In the genomic region with DNA sequence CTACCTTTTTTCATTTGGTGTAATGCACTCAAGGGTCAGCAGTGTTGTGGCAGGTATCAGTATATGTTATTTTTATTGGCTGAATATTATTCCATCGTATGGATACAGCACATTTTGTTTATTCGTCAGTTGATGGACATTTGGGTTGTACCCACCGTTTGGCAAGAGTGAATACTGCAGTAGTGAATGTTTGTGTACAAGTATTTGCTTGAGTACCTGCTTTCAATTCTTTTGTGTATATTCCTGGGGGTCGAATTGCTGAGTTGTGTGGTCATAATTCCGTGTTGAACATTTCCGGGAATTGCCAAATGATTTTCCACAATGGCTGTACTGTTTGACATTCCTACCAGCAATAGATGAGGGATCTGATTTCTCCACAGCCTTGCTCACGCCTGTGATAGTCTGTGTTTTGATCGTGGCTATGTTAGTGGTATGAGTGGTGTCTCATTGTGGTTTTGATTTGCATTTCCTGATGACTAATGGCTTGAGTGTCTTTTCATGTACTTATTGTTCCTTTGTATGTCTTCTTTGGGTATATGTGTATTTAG, we compare ENCODE assay signal across 9 cellular contexts.
DNase-seq lines count a peak whose midpoint lies in the region; ATAC-seq and TF ChIP-seq lines count a peak whose summit lies in the region.
"Had no signal": no experiment of that assay in that cellular context is flagged by ENCODE, and none has a peak within 500 bp of the region (broad histone marks: within the 10 kb centered on the region; RNA-seq: fewer than 3 reads in every experiment).

No MANE protein-coding gene starts in this region.

- H3K4me2 ChIP-seq in PC-3 (ENCODE audit: low read length): peak overlapping the region; percentile 76

- H2AFZ ChIP-seq in PC-3 (ENCODE audit: low read length): no peak overlapping the region

- H3K36me3 ChIP-seq in PC-3 (ENCODE audit: low read depth, low read length): no peaks in the 10 kb centered on the region
- no peaks in the 10 kb centered on the region for H3K36me3 ChIP-seq in stomach
- H3K36me3 ChIP-seq in testis (ENCODE audit: low read depth, missing control alignments): no peaks in the 10 kb centered on the region

- no peaks in the 10 kb centered on the region for H3K9me3 Mint-ChIP-seq in activated T-cell treated with anti-CD3 and anti-CD28 coated beads, Interleukin-2, amount 50 U/mL, for 4 hours

- H3K9ac ChIP-seq in PC-3 (ENCODE audit: low read length): peak overlapping the region; percentile 67

- no peaks in the 10 kb centered on the region for H3K27me3 Mint-ChIP-seq in activated T-cell treated with anti-CD3 and anti-CD28 coated beads, Interleukin-2, amount 50 U/mL, for 4 hours (ENCODE audit: low read depth)

- TF ChIP-seq POLR2A in stomach (IDR thresholded peaks at IDR 0.05) (no peak), testis (IDR thresholded peaks at IDR 0.05) (no peak)

- CTCF ChIA-PET in PC-3 (lab: Charles Lee): interaction anchor here (0.6 kb wide), 2 partner anchors 25 to 1954 kb away, joined by 3 read pairs; no protein-coding TSS in a partner anchor

- no peaks in the 10 kb centered on the region for H3K9me3 ChIP-seq in PC-3 (ENCODE audit: low read length)
- H3K9me3 ChIP-seq in stomach: no peaks in the 10 kb centered on the region
- no peaks in the 10 kb centered on the region for H3K9me3 ChIP-seq in testis
- no peaks in the 10 kb centered on the region for H3K9me3 ChIP-seq in right cardiac atrium (ENCODE audit: control insufficient read depth, low read length)

- TF ChIP-seq CTCF in PC-3 (conservative IDR thresholded peaks at IDR 0.05; ENCODE audit: low read depth, low read length) (no peak), stomach (IDR thresholded peaks at IDR 0.05) (no peak), testis (IDR thresholded peaks at IDR 0.05) (no peak)

- no TSS peak for BruUV-seq in PC-3 (replicated peaks; lab: Mats Ljungman, UMichigan)

- peaks cover 16% of the 10 kb centered on the region for H3K4me1 Mint-ChIP-seq in activated T-cell treated with anti-CD3 and anti-CD28 coated beads, Interleukin-2, amount 50 U/mL, for 4 hours (ENCODE audit: low read depth)

- H4K20me1 ChIP-seq in PC-3 (ENCODE audit: low read length): no peaks in the 10 kb centered on the region

- H3K27me3 ChIP-seq in PC-3 (ENCODE audit: low read length) (no peaks in the 10 kb centered on the region), stomach (no peaks in the 10 kb centered on the region), testis (no peaks in the 10 kb centered on the region), right cardiac atrium (ENCODE audit: control insufficient read depth, insufficient read depth) (no peaks in the 10 kb centered on the region)

- H3K4me1 ChIP-seq in PC-3 (ENCODE audit: insufficient read depth, low read length) (peaks cover 64% of the 10 kb centered on the region), stomach (peaks cover 26 to 66% (median 41%) of the 10 kb centered on the region in 4 donors), testis (no peaks in the 10 kb centered on the region), right cardiac atrium (ENCODE audit: control insufficient read depth, insufficient read depth, low read length) (peaks cover 6% of the 10 kb centered on the region)

- peak overlapping the region; percentile 92 for H3K27ac ChIP-seq in PC-3 (ENCODE audit: low read length)
- peak overlapping the region in 3 of 5 donors; percentile 45 to 91 (median 90) for H3K27ac ChIP-seq in stomach
- no peak overlapping the region for H3K27ac ChIP-seq in testis
- no peak overlapping the region for H3K27ac ChIP-seq in right cardiac atrium (ENCODE audit: low read length)

- H3K4me3 ChIP-seq in PC-3 (ENCODE audit: low read length) (peak overlapping the region; percentile 49; the same call in 1 of the 2 replicates), stomach (no peak overlapping the region), testis (no peak overlapping the region), right cardiac atrium (ENCODE audit: low read length) (no peak overlapping the region)

- POLR2A ChIA-PET in PC-3 (lab: Charles Lee; ENCODE audit: unreplicated experiment): no interaction called here

- H3K9me2 ChIP-seq in PC-3 (replicated peaks; ENCODE audit: low read length): no peaks in the 10 kb centered on the region

- TF ChIP-seq EP300 in stomach (IDR thresholded peaks at IDR 0.05): no peak

- H3K36me3 Mint-ChIP-seq in activated T-cell treated with anti-CD3 and anti-CD28 coated beads, Interleukin-2, amount 50 U/mL, for 4 hours (ENCODE audit: insufficient read depth): no peaks in the 10 kb centered on the region

- intact Hi-C loops in PC-3 (cut with micrococcal nuclease) (loop anchor here (5.0 kb wide), 1 partner anchor 63 kb away; no protein-coding TSS in a partner anchor), stomach (cut with DNase I; ENCODE audit: low total_unique reads) (no loop called here), testis (cut with DNase I; ENCODE audit: low total_unique reads) (no loop called here), right cardiac atrium (cut with DNase I) (no loop called here), Right ventricle myocardium inferior (cut with DNase I) (no loop called here)

- H3K79me2 ChIP-seq in PC-3 (ENCODE audit: low read length): peaks cover 40% of the 10 kb centered on the region

- ATAC-seq in activated T-cell treated with anti-CD3 and anti-CD28 coated beads, Interleukin-2, amount 50 U/mL, for 4 hours: peak; percentile 95 to 97
- ATAC-seq in PC-3 (peak; percentile 87), right cardiac atrium (no peak), Right ventricle myocardium inferior (no peak)

- peaks cover 5% of the 10 kb centered on the region for H3F3A ChIP-seq in PC-3 (ENCODE audit: low read length, unreplicated experiment)

- H3K4me3 Mint-ChIP-seq in activated T-cell treated with anti-CD3 and anti-CD28 coated beads, Interleukin-2, amount 50 U/mL, for 4 hours: no peak overlapping the region

- DNase-seq in activated T-cell treated with anti-CD3 and anti-CD28 coated beads, Interleukin-2, amount 50 U/mL, for 4 hours: no peak
- DNase-seq in activated T-cell treated with anti-CD3 and anti-CD28 coated beads for 4 hours (no peak), PC-3 (peak; percentile 94), fibroblast of gingiva (ENCODE audit: low read depth) (peak; percentile 96), stomach (peak; percentile 32), testis (no peak), right cardiac atrium (no peak), Right ventricle myocardium inferior (ENCODE audit: missing footprints) (no peak)
- DNase-seq: NCI-H1417 had no signal

- 24 to 37% (median 35%) methylated on average over 8 of the region's 8 CpGs for WGBS in stomach, 5 donors
- 86 to 89% methylated on average over 8 of the region's 8 CpGs for WGBS in testis, 2 donors
- WGBS in right cardiac atrium: 66% methylated on average over 8 of the region's 8 CpGs

Comparison
In these comparisons a context has a peak if more than half of its experiments do, and no peak if none do; other contexts are left out.
1. ATAC-seq: peak in activated T-cell treated with anti-CD3 and anti-CD28 coated beads, Interleukin-2, amount 50 U/mL, for 4 hours (2 of 2) and PC-3 (single experiment); none in right cardiac atrium (0 of 2) and Right ventricle myocardium inferior (single experiment).
2. DNase-seq: peak in PC-3 (single experiment), fibroblast of gingiva (single experiment) and stomach (single experiment); none in activated T-cell treated with anti-CD3 and anti-CD28 coated beads, Interleukin-2, amount 50 U/mL, for 4 hours (single experiment), activated T-cell treated with anti-CD3 and anti-CD28 coated beads for 4 hours (single experiment), testis (single experiment), right cardiac atrium (0 of 3) and Right ventricle myocardium inferior (single experiment).
3. H3K27ac ChIP-seq: peak in PC-3 (single experiment) and stomach (3 of 5); none in testis (0 of 2) and right cardiac atrium (single experiment).